18 cellular contexts compared by ENCODE assay signal in genomic region chr1:160332516-160332915, GRCh38. TPM values are rescaled to one million over a fixed set of nuclear protein-coding genes. Genes with fewer than 3 reads are reported as not detected.
DNase-seq lines count a peak whose midpoint lies in the region; ATAC-seq, FAIRE-seq and TF ChIP-seq lines count a peak whose summit lies in the region.
"Had no signal": no experiment of that assay in that cellular context is flagged by ENCODE, and none has a peak within 500 bp of the region (broad histone marks: within the 10 kb centered on the region; RNA-seq: fewer than 3 reads in every experiment).

No MANE protein-coding gene starts in this region.

- ATAC-seq in HepG2 (no peak), right lobe of liver (no peak)

- H4K5ac ChIP-seq in H1 (ENCODE audit: insufficient read length, low read depth, low read length): no peak overlapping the region

- H2BK12ac ChIP-seq in H1 (ENCODE audit: low read depth, low read length): no peak overlapping the region

- H3K27me3 ChIP-seq in HepG2 (ENCODE audit: control insufficient read depth in 1 of 2, insufficient read depth in 2 of 2, low read length in 2 of 2) (no peaks in the 10 kb centered on the region), right lobe of liver (no peaks in the 10 kb centered on the region), H1 (replicated peaks in 1 of 4; ENCODE audit: control insufficient read depth in 3 of 4, extremely low read depth in 1 of 4, insufficient read depth in 3 of 4, low read length in 3 of 4) (no peaks in the 10 kb centered on the region), hepatocyte (no peaks in the 10 kb centered on the region)
- H3K27me3 ChIP-seq: BE2C had no signal

- H3K23ac ChIP-seq in H1 (ENCODE audit: insufficient read length): no peak overlapping the region

- no peak overlapping the region for H4K91ac ChIP-seq in H1 (replicated peaks; ENCODE audit: insufficient read length, low read length)

- H3K4me1 ChIP-seq in HepG2 (ENCODE audit: insufficient read depth, low read length) (no peaks in the 10 kb centered on the region), right lobe of liver (no peaks in the 10 kb centered on the region), H1 (replicated peaks in 1 of 4; ENCODE audit: control insufficient read depth in 3 of 4, insufficient read depth in 4 of 4, low read length in 3 of 4) (no peaks in the 10 kb centered on the region), hepatocyte (ENCODE audit: insufficient read depth) (no peaks in the 10 kb centered on the region)
- H3K4me1 ChIP-seq: BE2C had no signal

- no peak overlapping the region for H2BK5ac ChIP-seq in H1 (ENCODE audit: low read depth, low read length)

- H3K9me3 ChIP-seq in HepG2 (ENCODE audit: low read length): no peaks in the 10 kb centered on the region
- H3K9me3 ChIP-seq in right lobe of liver: no peaks in the 10 kb centered on the region
- no peaks in the 10 kb centered on the region for H3K9me3 ChIP-seq in H1 (ENCODE audit: insufficient read depth in 2 of 2, low read depth in 1 of 2, low read length in 1 of 2)
- no peaks in the 10 kb centered on the region for H3K9me3 ChIP-seq in hepatocyte (ENCODE audit: low read depth)
- H3K9me3 ChIP-seq: BE2C had no signal

- H3K79me1 ChIP-seq in H1 (ENCODE audit: low read depth, low read length): no peaks in the 10 kb centered on the region

- H3K9me2 ChIP-seq in hepatocyte (replicated peaks; ENCODE audit: insufficient read depth): no peaks in the 10 kb centered on the region

- no peak overlapping the region for H2BK120ac ChIP-seq in H1 (replicated peaks; ENCODE audit: low read depth, low read length)

- H4K20me1 ChIP-seq in HepG2 (ENCODE audit: insufficient read depth, low read length) (peaks cover 13% of the 10 kb centered on the region), H1 (replicated peaks in 1 of 2; ENCODE audit: control insufficient read depth in 1 of 2, insufficient read depth in 2 of 2, low read length in 2 of 2) (peaks cover 1 to 2% of the 10 kb centered on the region in 2 experiments), hepatocyte (ENCODE audit: insufficient read depth, poor library complexity, severe bottlenecking) (peaks cover 3% of the 10 kb centered on the region)

- H3K27ac ChIP-seq in HepG2 (ENCODE audit: extremely low read length, insufficient read depth, low read length): no peak overlapping the region
- no peak overlapping the region for H3K27ac ChIP-seq in right lobe of liver
- no peak overlapping the region for H3K27ac ChIP-seq in H1 (ENCODE audit: low read depth, low read length)
- H3K27ac ChIP-seq in hepatocyte: no peak overlapping the region
- H3K27ac ChIP-seq: C4-2B, GM23248, HL-60 had no signal

- H3K79me2 ChIP-seq in HepG2 (ENCODE audit: insufficient read depth, low read length) (peaks cover 10% of the 10 kb centered on the region), H1 (ENCODE audit: control insufficient read depth in 1 of 2, insufficient read depth in 2 of 2, low read length in 2 of 2) (no peaks in the 10 kb centered on the region), hepatocyte (peaks cover 70% of the 10 kb centered on the region)

- no peak for FAIRE-seq in HepG2 (lab: Jason Lieb, UNC)
- no peak for FAIRE-seq in H1 (lab: Jason Lieb, UNC)
- FAIRE-seq: D721Med, G401.6, GM12891 had no signal

- H3K4me3 ChIP-seq in HepG2 (replicated peaks in 1 of 3; ENCODE audit: insufficient read depth in 1 of 3, low read depth in 2 of 3, low read length in 3 of 3): no peak overlapping the region
- no peak overlapping the region for H3K4me3 ChIP-seq in right lobe of liver
- no peak overlapping the region for H3K4me3 ChIP-seq in H1 (ENCODE audit: extremely low read depth in 1 of 4, insufficient read depth in 2 of 4, low read depth in 3 of 4, low read length in 4 of 4)
- no peak overlapping the region for H3K4me3 ChIP-seq in hepatocyte
- H3K4me3 ChIP-seq: GM23248 had no signal

- TF ChIP-seq CTCF in HepG2 (CRISPR knock-in tag; IDR thresholded peaks at IDR 0.05) (no peak), right lobe of liver (IDR thresholded peaks at IDR 0.05) (no peak), H1 (IDR thresholded peaks at IDR 0.05; ENCODE audit: control extremely low read depth in 1 of 3, insufficient read depth in 1 of 3, low read depth in 1 of 3, low read length in 3 of 3) (no peak), hepatocyte (IDR thresholded peaks at IDR 0.05; ENCODE audit: poor library complexity) (no peak)

- TF ChIP-seq RAD21 in HepG2 (CRISPR knock-in tag; IDR thresholded peaks at IDR 0.05) (no peak), H1 (IDR thresholded peaks at IDR 0.05 in 1 of 2, conservative IDR thresholded peaks at IDR 0.05 in 1 of 2; ENCODE audit: low read depth in 2 of 2, low read length in 2 of 2) (no peak)

- in situ Hi-C loops in HepG2 (cut with HindIII; ENCODE audit: extremely low pct_ligation_motif_present, low pct_unique_long_range_greater_than_20kb): no loop called here

- no peak for TF ChIP-seq POLR2A in HepG2 (IDR thresholded peaks at IDR 0.05; ENCODE audit: insufficient read depth in 1 of 2, low read depth in 2 of 2, low read length in 2 of 2)
- TF ChIP-seq POLR2A in right lobe of liver (IDR thresholded peaks at IDR 0.05): no peak
- TF ChIP-seq POLR2A in H1 (IDR thresholded peaks at IDR 0.05; ENCODE audit: control extremely low read depth in 1 of 2, low read depth in 2 of 2, low read length in 2 of 2): no peak

- CTCF ChIA-PET in HepG2 (lab: Yijun Ruan, JAX; ENCODE audit: low intra/inter-chr PET ratio, low total read pairs) (no interaction called here), H1 (lab: Charles Lee; ENCODE audit: partially characterized antibody) (interaction anchor here (0.6 to 6.8 kb wide), 6 partner anchors 12 to 185 kb away, joined by 3 to 55 read pairs (median 4); no protein-coding TSS in a partner anchor)

- H3K4ac ChIP-seq in H1 (replicated peaks; ENCODE audit: insufficient read length, low read depth, low read length): no peak overlapping the region

- no peak overlapping the region for H3K14ac ChIP-seq in H1 (ENCODE audit: insufficient read length)

- BruUV-seq in HepG2 (replicated peaks; lab: Mats Ljungman, UMichigan): no TSS peak

- H2AFZ ChIP-seq in HepG2 (ENCODE audit: low read length): no peak overlapping the region
- H2AFZ ChIP-seq in H1 (ENCODE audit: low read length): no peak overlapping the region
- H2AFZ ChIP-seq in hepatocyte: no peak overlapping the region
- H2AFZ ChIP-seq: GM23248 had no signal

- no peak overlapping the region for H3K4me2 ChIP-seq in HepG2 (ENCODE audit: low read depth, low read length)
- no peak overlapping the region for H3K4me2 ChIP-seq in H1 (ENCODE audit: insufficient read depth in 1 of 2, low read depth in 2 of 2, low read length in 2 of 2)
- no peak overlapping the region for H3K4me2 ChIP-seq in hepatocyte

- H2BK20ac ChIP-seq in H1 (ENCODE audit: low read length): no peak overlapping the region

- DNase-seq in HepG2 (ENCODE audit: low spot score): no peak
- DNase-seq in right lobe of liver: no peak
- DNase-seq in H1 (ENCODE audit: low read depth in 1 of 2, low spot score in 2 of 2): no peak
- DNase-seq in NCI-H510A treated with DMSO at 0.1 percent for 48 hours (lab: John Stamatoyannopoulos, UW): no peak
- DNase-seq in hepatocyte (ENCODE audit: low spot score): no peak
- DNase-seq: BE2C; CD4-positive, alpha-beta memory T cell; DMS153; DMS79 treated with DMSO at 0.1 percent for 48 hours; EL; GM23248; H7 had no signal

- no peaks in the 10 kb centered on the region for H3K23me2 ChIP-seq in H1 (ENCODE audit: low read depth, low read length)

- no peak overlapping the region for H2BK15ac ChIP-seq in H1 (ENCODE audit: low read length)

- intact Hi-C loops in HepG2 (cut with micrococcal nuclease; ENCODE audit: unreplicated experiment): no loop called here
- intact Hi-C loops in right lobe of liver (cut with DNase I): no loop called here

- POLR2A ChIA-PET in HepG2 (lab: Yijun Ruan, JAX): no interaction called here
- POLR2A ChIA-PET in H1 (lab: Charles Lee; ENCODE audit: partially characterized antibody): interaction anchor here (1.0 to 1.1 kb wide), 2 partner anchors 12 to 42 kb away, joined by 3 read pairs; no protein-coding TSS in a partner anchor

- H3K56ac ChIP-seq in H1 (replicated peaks; ENCODE audit: insufficient read length, low read depth, low read length): no peak overlapping the region

- TF ChIP-seq EP300 in HepG2 (IDR thresholded peaks at IDR 0.05; ENCODE audit: low read depth in 2 of 2, low read length in 2 of 2) (no peak), HepG2 (CRISPR knock-in tag; IDR thresholded peaks at IDR 0.05; ENCODE audit: borderline replicate concordance) (no peak), H1 (IDR thresholded peaks at IDR 0.05; ENCODE audit: borderline replicate concordance in 1 of 2, low read depth in 2 of 2, low read length in 2 of 2) (no peak)

- no peak overlapping the region for H2AK5ac ChIP-seq in H1 (ENCODE audit: low read depth, low read length)

- H3K9ac ChIP-seq in HepG2 (ENCODE audit: insufficient read depth, low read depth, low read length): no peak overlapping the region
- H3K9ac ChIP-seq in H1 (replicated peaks in 1 of 4; ENCODE audit: extremely low read depth in 1 of 4, low read depth in 3 of 4, low read length in 3 of 4): no peak overlapping the region
- H3K9ac ChIP-seq: GM23248 had no signal

- no peak overlapping the region for H4K8ac ChIP-seq in H1 (ENCODE audit: extremely low read depth, insufficient read depth, low read length)

- no peak overlapping the region for H3K18ac ChIP-seq in H1 (ENCODE audit: extremely low read depth, low read length)

- H3K36me3 ChIP-seq in HepG2 (replicated peaks in 1 of 2; ENCODE audit: control insufficient read depth in 1 of 2, insufficient read depth in 2 of 2, low read length in 2 of 2) (peaks cover 25 to 81% of the 10 kb centered on the region in 2 experiments), right lobe of liver (peaks cover 3 to 82% (median 56%) of the 10 kb centered on the region in 4 donors), H1 (ENCODE audit: control insufficient read depth in 2 of 4, insufficient read depth in 4 of 4, low read length in 3 of 4) (peaks cover 13 to 68% (median 39%) of the 10 kb centered on the region in 4 experiments), hepatocyte (replicated peaks; ENCODE audit: insufficient read depth, low read depth) (peaks cover 3% of the 10 kb centered on the region)

RNA-seq across cellular contexts. Expression of gene COPA, which starts 10.5 kb away (rescaled TPM):
- total RNA-seq in HepG2 (2016; rRNA removed; fragmentation: Illumina TruSeq; extraction: Trizol): 160 and 218 TPM in 2 replicates
- total RNA-seq in HepG2 (2016; cell fraction: cytosol; rRNA removed; fragmentation: Illumina TruSeq; extraction: Trizol; ENCODE audit: low read depth): 14.4 and 14.5 TPM in 2 replicates
- 161 and 205 TPM in 2 replicates for total RNA-seq in HepG2 (2016; cell fraction: insoluble cytoplasmic fraction; rRNA removed; fragmentation: Illumina TruSeq; extraction: Trizol)
- 31.4 and 36.0 TPM in 2 replicates for total RNA-seq in HepG2 (2016; cell fraction: membrane; rRNA removed; fragmentation: Illumina TruSeq; extraction: Trizol)
- total RNA-seq in HepG2 (2016; cell fraction: nucleus; rRNA removed; fragmentation: Illumina TruSeq; extraction: Trizol): 137 and 150 TPM in 2 replicates
- 166 and 197 TPM in 2 replicates for polyA plus RNA-seq in HepG2 (2011; rRNA removed)
- 164 and 170 TPM in 2 replicates for polyA plus RNA-seq in HepG2 (2011; cell fraction: cytosol; rRNA removed)
- polyA plus RNA-seq in HepG2 (2011; cell fraction: nucleus; rRNA removed): 117 and 120 TPM in 2 replicates
- polyA plus RNA-seq in HepG2 (2012): 122 and 147 TPM in 2 replicates
- 7.6 and 8.5 TPM in 2 replicates for polyA plus RNA-seq in HepG2 (2016; cell fraction: cytosol; fragmentation: Illumina TruSeq; extraction: Trizol; ENCODE audit: low read depth)
- 143 and 144 TPM in 2 replicates for polyA plus RNA-seq in HepG2 (2016; cell fraction: insoluble cytoplasmic fraction; fragmentation: Illumina TruSeq; extraction: Trizol; ENCODE audit: low read depth)
- polyA plus RNA-seq in HepG2 (2016; cell fraction: membrane; fragmentation: Illumina TruSeq; extraction: Trizol; ENCODE audit: low read depth): 17.9 and 21.8 TPM in 2 replicates
- 123 and 142 TPM in 2 replicates for polyA plus RNA-seq in HepG2 (2016; cell fraction: nucleus; fragmentation: Illumina TruSeq; extraction: Trizol; ENCODE audit: insufficient read depth, low read depth)
- polyA minus RNA-seq in HepG2 (2011; rRNA and poly(A)+ RNA removed; ENCODE audit: low replicate concordance): 386 and 397 TPM in 2 replicates
- 242 and 256 TPM in 2 replicates for polyA minus RNA-seq in HepG2 (2011; cell fraction: cytosol; rRNA and poly(A)+ RNA removed)
- 217 and 255 TPM in 2 replicates for polyA minus RNA-seq in HepG2 (2011; cell fraction: nucleus; rRNA and poly(A)+ RNA removed)
- total RNA-seq in right lobe of liver: 100 to 1,000 TPM in 4 of 6 experiments, 10 to 100 TPM in 2; 75.5 to 109 (median 103) TPM
- 115 TPM in 2 replicates for total RNA-seq in H1 (2021; fragmentation: NEBNext Ultra II Directional; extraction: Animal tissue kit (Norgen Biotek cat#: 25700))
- 56.4 and 78.2 TPM in 2 replicates for polyA plus RNA-seq in H1 (2011; rRNA removed)
- 88.6 TPM for polyA plus RNA-seq in H1 (2011; cell fraction: cytosol; rRNA removed)
- 66.2 TPM for polyA plus RNA-seq in H1 (2011; cell fraction: nucleus; rRNA removed)
- 69.4 to 92.6 TPM (median 83.5 TPM) in 4 replicates for polyA plus RNA-seq in H1 (2012, experiment 1 of 2)
- polyA plus RNA-seq in H1 (2012, experiment 2 of 2): 17.5 TPM
- 71.0 TPM for polyA plus RNA-seq in H1 (2013, experiment 1 of 2)
- 63.2 TPM for polyA plus RNA-seq in H1 (2013, experiment 2 of 2)
- 207 and 312 TPM in 2 replicates for polyA minus RNA-seq in H1 (2011; rRNA and poly(A)+ RNA removed)
- polyA minus RNA-seq in H1 (2011; cell fraction: cytosol; rRNA and poly(A)+ RNA removed): 114 TPM
- 92.1 TPM for polyA minus RNA-seq in H1 (2011; cell fraction: nucleus; rRNA and poly(A)+ RNA removed)
- 149 and 151 TPM in 2 replicates for total RNA-seq in hepatocyte
- 138 and 141 TPM in 2 replicates for polyA plus RNA-seq in hepatocyte

RNA-seq across cellular contexts. Expression of gene NCSTN, which starts 10.7 kb away (rescaled TPM):
- total RNA-seq in HepG2 (2016; rRNA removed; fragmentation: Illumina TruSeq; extraction: Trizol): 27.0 and 44.2 TPM in 2 replicates
- total RNA-seq in HepG2 (2016; cell fraction: cytosol; rRNA removed; fragmentation: Illumina TruSeq; extraction: Trizol; ENCODE audit: low read depth): 6.0 and 7.0 TPM in 2 replicates
- total RNA-seq in HepG2 (2016; cell fraction: insoluble cytoplasmic fraction; rRNA removed; fragmentation: Illumina TruSeq; extraction: Trizol): 27.8 and 48.2 TPM in 2 replicates
- total RNA-seq in HepG2 (2016; cell fraction: membrane; rRNA removed; fragmentation: Illumina TruSeq; extraction: Trizol): 10.0 and 11.6 TPM in 2 replicates
- 73.4 and 88.5 TPM in 2 replicates for total RNA-seq in HepG2 (2016; cell fraction: nucleus; rRNA removed; fragmentation: Illumina TruSeq; extraction: Trizol)
- polyA plus RNA-seq in HepG2 (2011; rRNA removed): 247 and 281 TPM in 2 replicates
- 199 and 230 TPM in 2 replicates for polyA plus RNA-seq in HepG2 (2011; cell fraction: cytosol; rRNA removed)
- 168 and 185 TPM in 2 replicates for polyA plus RNA-seq in HepG2 (2011; cell fraction: nucleus; rRNA removed)
- polyA plus RNA-seq in HepG2 (2012): 96.6 and 115 TPM in 2 replicates
- polyA plus RNA-seq in HepG2 (2016; cell fraction: cytosol; fragmentation: Illumina TruSeq; extraction: Trizol; ENCODE audit: low read depth): 5.4 and 7.2 TPM in 2 replicates
- 27.4 and 35.6 TPM in 2 replicates for polyA plus RNA-seq in HepG2 (2016; cell fraction: insoluble cytoplasmic fraction; fragmentation: Illumina TruSeq; extraction: Trizol; ENCODE audit: low read depth)
- polyA plus RNA-seq in HepG2 (2016; cell fraction: membrane; fragmentation: Illumina TruSeq; extraction: Trizol; ENCODE audit: low read depth): 12.5 and 18.3 TPM in 2 replicates
- polyA plus RNA-seq in HepG2 (2016; cell fraction: nucleus; fragmentation: Illumina TruSeq; extraction: Trizol; ENCODE audit: insufficient read depth, low read depth): 159 TPM in 2 replicates
- polyA minus RNA-seq in HepG2 (2011; rRNA and poly(A)+ RNA removed; ENCODE audit: low replicate concordance): 236 and 291 TPM in 2 replicates
- 87.7 and 123 TPM in 2 replicates for polyA minus RNA-seq in HepG2 (2011; cell fraction: cytosol; rRNA and poly(A)+ RNA removed)
- polyA minus RNA-seq in HepG2 (2011; cell fraction: nucleus; rRNA and poly(A)+ RNA removed): 110 and 114 TPM in 2 replicates
- 10 to 100 TPM; 31.1 to 45.7 (median 39.0) TPM for total RNA-seq in right lobe of liver
- 64.7 and 70.1 TPM in 2 replicates for total RNA-seq in H1 (2021; fragmentation: NEBNext Ultra II Directional; extraction: Animal tissue kit (Norgen Biotek cat#: 25700))
- polyA plus RNA-seq in H1 (2011; rRNA removed): 115 and 125 TPM in 2 replicates
- polyA plus RNA-seq in H1 (2011; cell fraction: cytosol; rRNA removed): 102 TPM
- 156 TPM for polyA plus RNA-seq in H1 (2011; cell fraction: nucleus; rRNA removed)
- polyA plus RNA-seq in H1 (2012, experiment 1 of 2): 65.3 to 79.1 TPM (median 68.2 TPM) in 4 replicates
- polyA plus RNA-seq in H1 (2012, experiment 2 of 2): 47.5 TPM
- polyA plus RNA-seq in H1 (2013, experiment 1 of 2): 139 TPM
- 132 TPM for polyA plus RNA-seq in H1 (2013, experiment 2 of 2)
- polyA minus RNA-seq in H1 (2011; rRNA and poly(A)+ RNA removed): 118 and 137 TPM in 2 replicates
- polyA minus RNA-seq in H1 (2011; cell fraction: cytosol; rRNA and poly(A)+ RNA removed): 34.7 TPM
- 66.9 TPM for polyA minus RNA-seq in H1 (2011; cell fraction: nucleus; rRNA and poly(A)+ RNA removed)
- 90.3 and 103 TPM in 2 replicates for total RNA-seq in hepatocyte
- polyA plus RNA-seq in hepatocyte: 112 and 120 TPM in 2 replicates

RNA-seq across cellular contexts. Expression of gene NHLH1, which starts 34.4 kb away (rescaled TPM):
- total RNA-seq in HepG2 (2016; rRNA removed; fragmentation: Illumina TruSeq; extraction: Trizol) (0.11 TPM in 1 of 2 replicates, not detected in the other), right lobe of liver (under 1 TPM in 2 of 6 experiments, not detected in 4; 0.07 to 0.12 TPM), hepatocyte (0.13 TPM in 1 of 2 replicates, not detected in the other)
- total RNA-seq in HepG2 (2016; cell fraction: cytosol; rRNA removed; fragmentation: Illumina TruSeq; extraction: Trizol; ENCODE audit: low read depth): not detected in 2 replicates
- not detected in 2 replicates for total RNA-seq in HepG2 (2016; cell fraction: insoluble cytoplasmic fraction; rRNA removed; fragmentation: Illumina TruSeq; extraction: Trizol)
- total RNA-seq in HepG2 (2016; cell fraction: membrane; rRNA removed; fragmentation: Illumina TruSeq; extraction: Trizol): not detected in 2 replicates
- 0.19 and 0.22 TPM in 2 replicates for total RNA-seq in HepG2 (2016; cell fraction: nucleus; rRNA removed; fragmentation: Illumina TruSeq; extraction: Trizol)
- polyA plus RNA-seq in HepG2 (2011; rRNA removed) (0.44 and 0.57 TPM in 2 replicates), H1 (2011; rRNA removed) (0.91 and 1.2 TPM in 2 replicates), hepatocyte (not detected in 2 replicates)
- 0.15 and 0.19 TPM in 2 replicates for polyA plus RNA-seq in HepG2 (2011; cell fraction: cytosol; rRNA removed)
- 0.93 and 1.1 TPM in 2 replicates for polyA plus RNA-seq in HepG2 (2011; cell fraction: nucleus; rRNA removed)
- 0.19 and 0.24 TPM in 2 replicates for polyA plus RNA-seq in HepG2 (2012)
- polyA plus RNA-seq in HepG2 (2016; cell fraction: cytosol; fragmentation: Illumina TruSeq; extraction: Trizol; ENCODE audit: low read depth): 0.05 TPM in 1 of 2 replicates, not detected in the other
- polyA plus RNA-seq in HepG2 (2016; cell fraction: insoluble cytoplasmic fraction; fragmentation: Illumina TruSeq; extraction: Trizol; ENCODE audit: low read depth): 0.12 TPM in 1 of 2 replicates, not detected in the other
- not detected in 2 replicates for polyA plus RNA-seq in HepG2 (2016; cell fraction: membrane; fragmentation: Illumina TruSeq; extraction: Trizol; ENCODE audit: low read depth)
- polyA plus RNA-seq in HepG2 (2016; cell fraction: nucleus; fragmentation: Illumina TruSeq; extraction: Trizol; ENCODE audit: insufficient read depth, low read depth): 1.00 and 1.1 TPM in 2 replicates
- polyA minus RNA-seq in HepG2 (2011; rRNA and poly(A)+ RNA removed; ENCODE audit: low replicate concordance): 0.52 and 1.1 TPM in 2 replicates
- polyA minus RNA-seq in HepG2 (2011; cell fraction: cytosol; rRNA and poly(A)+ RNA removed): not detected in 2 replicates
- 0.62 and 0.77 TPM in 2 replicates for polyA minus RNA-seq in HepG2 (2011; cell fraction: nucleus; rRNA and poly(A)+ RNA removed)
- total RNA-seq in H1 (2021; fragmentation: NEBNext Ultra II Directional; extraction: Animal tissue kit (Norgen Biotek cat#: 25700)): 0.39 and 0.48 TPM in 2 replicates
- 0.75 TPM for polyA plus RNA-seq in H1 (2011; cell fraction: cytosol; rRNA removed)
- 2.0 TPM for polyA plus RNA-seq in H1 (2011; cell fraction: nucleus; rRNA removed)
- polyA plus RNA-seq in H1 (2012, experiment 1 of 2): 0.61 to 0.89 TPM (median 0.72 TPM) in 4 replicates
- polyA plus RNA-seq in H1 (2012, experiment 2 of 2): 0.30 TPM
- polyA plus RNA-seq in H1 (2013, experiment 1 of 2): 0.59 TPM
- 0.46 TPM for polyA plus RNA-seq in H1 (2013, experiment 2 of 2)
- 0.27 and 0.98 TPM in 2 replicates for polyA minus RNA-seq in H1 (2011; rRNA and poly(A)+ RNA removed)
- polyA minus RNA-seq in H1 (2011; cell fraction: cytosol; rRNA and poly(A)+ RNA removed): not detected
- polyA minus RNA-seq in H1 (2011; cell fraction: nucleus; rRNA and poly(A)+ RNA removed): 0.80 TPM
- total RNA-seq: A172, GM23248 had no signal
- polyA plus RNA-seq: CD4-positive, alpha-beta memory T cell had no signal

RNA-seq across cellular contexts. Expression of gene PEX19, which starts 47.6 kb away (rescaled TPM):
- 47.0 and 81.9 TPM in 2 replicates for total RNA-seq in HepG2 (2016; rRNA removed; fragmentation: Illumina TruSeq; extraction: Trizol)
- 5.1 and 6.3 TPM in 2 replicates for total RNA-seq in HepG2 (2016; cell fraction: cytosol; rRNA removed; fragmentation: Illumina TruSeq; extraction: Trizol; ENCODE audit: low read depth)
- total RNA-seq in HepG2 (2016; cell fraction: insoluble cytoplasmic fraction; rRNA removed; fragmentation: Illumina TruSeq; extraction: Trizol): 44.9 and 86.0 TPM in 2 replicates
- 19.1 and 20.5 TPM in 2 replicates for total RNA-seq in HepG2 (2016; cell fraction: membrane; rRNA removed; fragmentation: Illumina TruSeq; extraction: Trizol)
- 28.9 and 32.0 TPM in 2 replicates for total RNA-seq in HepG2 (2016; cell fraction: nucleus; rRNA removed; fragmentation: Illumina TruSeq; extraction: Trizol)
- polyA plus RNA-seq in HepG2 (2011; rRNA removed): 48.3 and 51.8 TPM in 2 replicates
- polyA plus RNA-seq in HepG2 (2011; cell fraction: cytosol; rRNA removed): 34.9 and 46.4 TPM in 2 replicates
- 23.3 and 28.0 TPM in 2 replicates for polyA plus RNA-seq in HepG2 (2011; cell fraction: nucleus; rRNA removed)
- polyA plus RNA-seq in HepG2 (2012): 38.3 and 48.7 TPM in 2 replicates
- 5.2 and 6.2 TPM in 2 replicates for polyA plus RNA-seq in HepG2 (2016; cell fraction: cytosol; fragmentation: Illumina TruSeq; extraction: Trizol; ENCODE audit: low read depth)
- polyA plus RNA-seq in HepG2 (2016; cell fraction: insoluble cytoplasmic fraction; fragmentation: Illumina TruSeq; extraction: Trizol; ENCODE audit: low read depth): 84.0 and 84.9 TPM in 2 replicates
- polyA plus RNA-seq in HepG2 (2016; cell fraction: membrane; fragmentation: Illumina TruSeq; extraction: Trizol; ENCODE audit: low read depth): 12.8 and 14.7 TPM in 2 replicates
- 30.0 and 35.6 TPM in 2 replicates for polyA plus RNA-seq in HepG2 (2016; cell fraction: nucleus; fragmentation: Illumina TruSeq; extraction: Trizol; ENCODE audit: insufficient read depth, low read depth)
- polyA minus RNA-seq in HepG2 (2011; rRNA and poly(A)+ RNA removed; ENCODE audit: low replicate concordance): 56.5 and 59.3 TPM in 2 replicates
- 28.6 and 31.3 TPM in 2 replicates for polyA minus RNA-seq in HepG2 (2011; cell fraction: cytosol; rRNA and poly(A)+ RNA removed)
- polyA minus RNA-seq in HepG2 (2011; cell fraction: nucleus; rRNA and poly(A)+ RNA removed): 48.5 and 69.5 TPM in 2 replicates
- 10 to 100 TPM; 55.8 to 96.2 (median 84.1) TPM for total RNA-seq in right lobe of liver
- total RNA-seq in H1 (2021; fragmentation: NEBNext Ultra II Directional; extraction: Animal tissue kit (Norgen Biotek cat#: 25700)): 80.2 TPM in 2 replicates
- polyA plus RNA-seq in H1 (2011; rRNA removed): 36.4 and 50.4 TPM in 2 replicates
- 48.4 TPM for polyA plus RNA-seq in H1 (2011; cell fraction: cytosol; rRNA removed)
- polyA plus RNA-seq in H1 (2011; cell fraction: nucleus; rRNA removed): 35.9 TPM
- 55.8 to 63.3 TPM (median 57.7 TPM) in 4 replicates for polyA plus RNA-seq in H1 (2012, experiment 1 of 2)
- 34.3 TPM for polyA plus RNA-seq in H1 (2012, experiment 2 of 2)
- polyA plus RNA-seq in H1 (2013, experiment 1 of 2): 33.4 TPM
- 32.0 TPM for polyA plus RNA-seq in H1 (2013, experiment 2 of 2)
- polyA minus RNA-seq in H1 (2011; rRNA and poly(A)+ RNA removed): 76.8 and 97.3 TPM in 2 replicates
- 28.8 TPM for polyA minus RNA-seq in H1 (2011; cell fraction: cytosol; rRNA and poly(A)+ RNA removed)
- 69.6 TPM for polyA minus RNA-seq in H1 (2011; cell fraction: nucleus; rRNA and poly(A)+ RNA removed)
- total RNA-seq in hepatocyte: 60.3 and 74.4 TPM in 2 replicates
- polyA plus RNA-seq in hepatocyte: 37.7 and 39.3 TPM in 2 replicates

Comparison
In these comparisons a context has a peak if more than half of its experiments do, and no peak if none do; other contexts are left out.
1. Of the 41 proteins assayed by ChIP-seq in both HepG2 and H1: peak only in HepG2: none; only in H1: none; in both: MAFK; in neither: 40.